ENCODE assay signal across 3 cellular contexts in the genomic region with DNA sequence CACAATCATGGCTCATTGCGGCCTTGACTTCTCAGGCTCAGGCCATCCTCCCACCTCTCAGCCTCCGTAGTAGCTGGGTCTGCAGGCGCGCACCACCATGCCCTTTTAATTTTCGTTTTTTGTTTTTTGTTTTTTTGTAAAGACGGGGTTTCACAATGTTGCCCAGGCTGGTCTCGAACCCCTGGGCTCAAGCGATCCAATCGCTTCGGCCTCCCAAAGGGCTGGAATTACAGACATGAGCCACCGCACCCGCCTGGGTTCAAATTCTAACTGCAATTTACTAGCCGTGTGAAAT.
A peak's percentile ranks its signal among the peaks of the same experiment; 100 is the strongest.
TF ChIP-seq lines count a peak whose summit lies in the region.

No MANE protein-coding gene starts in this region.

TF ChIP-seq in A549, 52 proteins besides CTCF, POLR2A, EP300 and RAD21:
- TF ChIP-seq POLR2AphosphoS2 (conservative IDR thresholded peaks at IDR 0.05; ENCODE audit: low read length): no peak
- TF ChIP-seq ZFP36 (IDR thresholded peaks at IDR 0.05; ENCODE audit: borderline replicate concordance, partially characterized antibody): no peak
- no peak for TF ChIP-seq KDM5A (IDR thresholded peaks at IDR 0.05)
- TF ChIP-seq RCOR1 (IDR thresholded peaks at IDR 0.05; ENCODE audit: low read depth, low read length): no peak
- no peak for TF ChIP-seq HOXB5 (CRISPR knock-in tag; IDR thresholded peaks at IDR 0.05)
- TF ChIP-seq ZSCAN20 (CRISPR knock-in tag; IDR thresholded peaks at IDR 0.05): no peak

TF ChIP-seq in HEK293, 187 proteins besides CTCF, POLR2A, EP300 and RAD21:
- TF ChIP-seq, protein P1, sequence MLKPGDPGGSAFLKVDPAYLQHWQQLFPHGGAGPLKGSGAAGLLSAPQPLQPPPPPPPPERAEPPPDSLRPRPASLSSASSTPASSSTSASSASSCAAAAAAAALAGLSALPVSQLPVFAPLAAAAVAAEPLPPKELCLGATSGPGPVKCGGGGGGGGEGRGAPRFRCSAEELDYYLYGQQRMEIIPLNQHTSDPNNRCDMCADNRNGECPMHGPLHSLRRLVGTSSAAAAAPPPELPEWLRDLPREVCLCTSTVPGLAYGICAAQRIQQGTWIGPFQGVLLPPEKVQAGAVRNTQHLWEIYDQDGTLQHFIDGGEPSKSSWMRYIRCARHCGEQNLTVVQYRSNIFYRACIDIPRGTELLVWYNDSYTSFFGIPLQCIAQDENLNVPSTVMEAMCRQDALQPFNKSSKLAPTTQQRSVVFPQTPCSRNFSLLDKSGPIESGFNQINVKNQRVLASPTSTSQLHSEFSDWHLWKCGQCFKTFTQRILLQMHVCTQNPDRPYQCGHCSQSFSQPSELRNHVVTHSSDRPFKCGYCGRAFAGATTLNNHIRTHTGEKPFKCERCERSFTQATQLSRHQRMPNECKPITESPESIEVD (tag by site-specific recombination; IDR thresholded peaks at IDR 0.05): no peak
- TF ChIP-seq ZBTB7A (tag by site-specific recombination; IDR thresholded peaks at IDR 0.05; ENCODE audit: low read depth) (no peak), ZNF530 (tag by site-specific recombination; IDR thresholded peaks at IDR 0.05; ENCODE audit: low read depth) (no peak), ZNF138 (tag by site-specific recombination; IDR thresholded peaks at IDR 0.05; ENCODE audit: borderline replicate concordance) (no peak), ZNF549 (tag by site-specific recombination; IDR thresholded peaks at IDR 0.05) (no peak), ZNF214 (tag by site-specific recombination; IDR thresholded peaks at IDR 0.05; ENCODE audit: borderline replicate concordance) (no peak), ZNF223 (tag by site-specific recombination; IDR thresholded peaks at IDR 0.05) (no peak), ZNF37A (tag by site-specific recombination; IDR thresholded peaks at IDR 0.05) (no peak), HOXA7 (CRISPR knock-in tag; IDR thresholded peaks at IDR 0.05; ENCODE audit: borderline replicate concordance) (no peak), ZNF837 (tag by site-specific recombination; IDR thresholded peaks at IDR 0.05) (no peak), ZNF624 (tag by site-specific recombination; IDR thresholded peaks at IDR 0.05) (no peak), ZNF324 (tag by site-specific recombination; IDR thresholded peaks at IDR 0.05) (no peak), ZNF747 (tag by site-specific recombination; IDR thresholded peaks at IDR 0.05) (no peak), ZNF157 (tag by site-specific recombination; IDR thresholded peaks at IDR 0.05) (no peak), MEIS1 (CRISPR knock-in tag; IDR thresholded peaks at IDR 0.05; ENCODE audit: borderline replicate concordance) (no peak)
- TF ChIP-seq, protein P2, sequence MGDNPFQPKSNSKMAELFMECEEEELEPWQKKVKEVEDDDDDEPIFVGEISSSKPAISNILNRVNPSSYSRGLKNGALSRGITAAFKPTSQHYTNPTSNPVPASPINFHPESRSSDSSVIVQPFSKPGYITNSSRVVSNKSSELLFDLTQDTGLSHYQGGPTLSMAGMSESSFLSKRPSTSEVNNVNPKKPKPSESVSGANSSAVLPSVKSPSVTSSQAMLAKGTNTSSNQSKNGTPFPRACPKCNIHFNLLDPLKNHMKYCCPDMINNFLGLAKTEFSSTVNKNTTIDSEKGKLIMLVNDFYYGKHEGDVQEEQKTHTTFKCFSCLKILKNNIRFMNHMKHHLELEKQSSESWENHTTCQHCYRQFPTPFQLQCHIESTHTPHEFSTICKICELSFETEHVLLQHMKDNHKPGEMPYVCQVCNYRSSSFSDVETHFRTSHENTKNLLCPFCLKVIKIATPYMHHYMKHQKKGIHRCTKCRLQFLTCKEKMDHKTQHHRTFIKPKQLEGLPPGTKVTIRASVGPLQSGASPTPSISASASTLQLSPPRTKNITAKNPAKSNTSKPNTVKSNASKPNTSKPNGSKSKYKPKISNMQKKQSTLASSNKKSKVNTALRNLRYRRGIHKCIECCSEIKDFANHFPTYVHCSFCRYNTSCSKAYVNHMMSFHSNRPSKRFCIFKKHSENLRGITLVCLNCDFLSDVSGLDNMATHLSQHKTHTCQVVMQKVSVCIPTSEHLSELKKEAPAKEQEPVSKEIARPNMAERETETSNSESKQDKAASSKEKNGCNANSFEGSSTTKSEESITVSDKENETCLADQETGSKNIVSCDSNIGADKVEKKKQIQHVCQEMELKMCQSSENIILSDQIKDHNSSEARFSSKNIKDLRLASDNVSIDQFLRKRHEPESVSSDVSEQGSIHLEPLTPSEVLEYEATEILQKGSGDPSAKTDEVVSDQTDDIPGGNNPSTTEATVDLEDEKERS (tag by site-specific recombination; IDR thresholded peaks at IDR 0.05): no peak
TF ChIP-seq in HEK293: peak in this region for 0.

TF ChIP-seq in K562, 482 proteins besides CTCF, POLR2A, EP300 and RAD21:
- TF ChIP-seq SMARCE1 (IDR thresholded peaks at IDR 0.05) (0 out of 2 replicates have a peak, but pooled peaks have one; percentile 9), TAF1 (IDR thresholded peaks at IDR 0.05; ENCODE audit: control insufficient read depth, extremely low read depth, insufficient read depth, low read length, severe bottlenecking) (peak; percentile 2), KLF16 (IDR thresholded peaks at IDR 0.05) (no peak), SMARCA5 (IDR thresholded peaks at IDR 0.05) (no peak), CEBPG (CRISPR knock-in tag; IDR thresholded peaks at IDR 0.05) (no peak), CEBPG (tag; conservative IDR thresholded peaks at IDR 0.05 in 1 of 2, IDR thresholded peaks at IDR 0.05 in 1 of 2) (0 out of 4 replicates have a peak, but pooled peaks of 1 of the 2 experiments have one; percentile 12), BACH1 (tag; IDR thresholded peaks at IDR 0.05) (no peak), STAT5A (IDR thresholded peaks at IDR 0.05; ENCODE audit: borderline replicate concordance, low read length) (no peak), NFRKB (IDR thresholded peaks at IDR 0.05; ENCODE audit: low read depth) (0 out of 2 replicates have a peak, but pooled peaks have one; percentile 32), HSF4 (CRISPR knock-in tag; IDR thresholded peaks at IDR 0.05; ENCODE audit: borderline replicate concordance) (no peak), HCFC1 (IDR thresholded peaks at IDR 0.05; ENCODE audit: low read depth, low read length) (no peak), NFATC3 (IDR thresholded peaks at IDR 0.05) (no peak), CEBPB (tag; IDR thresholded peaks at IDR 0.05) (peak; percentile 86)
- TF ChIP-seq, protein P3, sequence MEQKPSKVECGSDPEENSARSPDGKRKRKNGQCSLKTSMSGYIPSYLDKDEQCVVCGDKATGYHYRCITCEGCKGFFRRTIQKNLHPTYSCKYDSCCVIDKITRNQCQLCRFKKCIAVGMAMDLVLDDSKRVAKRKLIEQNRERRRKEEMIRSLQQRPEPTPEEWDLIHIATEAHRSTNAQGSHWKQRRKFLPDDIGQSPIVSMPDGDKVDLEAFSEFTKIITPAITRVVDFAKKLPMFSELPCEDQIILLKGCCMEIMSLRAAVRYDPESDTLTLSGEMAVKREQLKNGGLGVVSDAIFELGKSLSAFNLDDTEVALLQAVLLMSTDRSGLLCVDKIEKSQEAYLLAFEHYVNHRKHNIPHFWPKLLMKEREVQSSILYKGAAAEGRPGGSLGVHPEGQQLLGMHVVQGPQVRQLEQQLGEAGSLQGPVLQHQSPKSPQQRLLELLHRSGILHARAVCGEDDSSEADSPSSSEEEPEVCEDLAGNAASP (IDR thresholded peaks at IDR 0.05): no peak
- TF ChIP-seq, protein P4, sequence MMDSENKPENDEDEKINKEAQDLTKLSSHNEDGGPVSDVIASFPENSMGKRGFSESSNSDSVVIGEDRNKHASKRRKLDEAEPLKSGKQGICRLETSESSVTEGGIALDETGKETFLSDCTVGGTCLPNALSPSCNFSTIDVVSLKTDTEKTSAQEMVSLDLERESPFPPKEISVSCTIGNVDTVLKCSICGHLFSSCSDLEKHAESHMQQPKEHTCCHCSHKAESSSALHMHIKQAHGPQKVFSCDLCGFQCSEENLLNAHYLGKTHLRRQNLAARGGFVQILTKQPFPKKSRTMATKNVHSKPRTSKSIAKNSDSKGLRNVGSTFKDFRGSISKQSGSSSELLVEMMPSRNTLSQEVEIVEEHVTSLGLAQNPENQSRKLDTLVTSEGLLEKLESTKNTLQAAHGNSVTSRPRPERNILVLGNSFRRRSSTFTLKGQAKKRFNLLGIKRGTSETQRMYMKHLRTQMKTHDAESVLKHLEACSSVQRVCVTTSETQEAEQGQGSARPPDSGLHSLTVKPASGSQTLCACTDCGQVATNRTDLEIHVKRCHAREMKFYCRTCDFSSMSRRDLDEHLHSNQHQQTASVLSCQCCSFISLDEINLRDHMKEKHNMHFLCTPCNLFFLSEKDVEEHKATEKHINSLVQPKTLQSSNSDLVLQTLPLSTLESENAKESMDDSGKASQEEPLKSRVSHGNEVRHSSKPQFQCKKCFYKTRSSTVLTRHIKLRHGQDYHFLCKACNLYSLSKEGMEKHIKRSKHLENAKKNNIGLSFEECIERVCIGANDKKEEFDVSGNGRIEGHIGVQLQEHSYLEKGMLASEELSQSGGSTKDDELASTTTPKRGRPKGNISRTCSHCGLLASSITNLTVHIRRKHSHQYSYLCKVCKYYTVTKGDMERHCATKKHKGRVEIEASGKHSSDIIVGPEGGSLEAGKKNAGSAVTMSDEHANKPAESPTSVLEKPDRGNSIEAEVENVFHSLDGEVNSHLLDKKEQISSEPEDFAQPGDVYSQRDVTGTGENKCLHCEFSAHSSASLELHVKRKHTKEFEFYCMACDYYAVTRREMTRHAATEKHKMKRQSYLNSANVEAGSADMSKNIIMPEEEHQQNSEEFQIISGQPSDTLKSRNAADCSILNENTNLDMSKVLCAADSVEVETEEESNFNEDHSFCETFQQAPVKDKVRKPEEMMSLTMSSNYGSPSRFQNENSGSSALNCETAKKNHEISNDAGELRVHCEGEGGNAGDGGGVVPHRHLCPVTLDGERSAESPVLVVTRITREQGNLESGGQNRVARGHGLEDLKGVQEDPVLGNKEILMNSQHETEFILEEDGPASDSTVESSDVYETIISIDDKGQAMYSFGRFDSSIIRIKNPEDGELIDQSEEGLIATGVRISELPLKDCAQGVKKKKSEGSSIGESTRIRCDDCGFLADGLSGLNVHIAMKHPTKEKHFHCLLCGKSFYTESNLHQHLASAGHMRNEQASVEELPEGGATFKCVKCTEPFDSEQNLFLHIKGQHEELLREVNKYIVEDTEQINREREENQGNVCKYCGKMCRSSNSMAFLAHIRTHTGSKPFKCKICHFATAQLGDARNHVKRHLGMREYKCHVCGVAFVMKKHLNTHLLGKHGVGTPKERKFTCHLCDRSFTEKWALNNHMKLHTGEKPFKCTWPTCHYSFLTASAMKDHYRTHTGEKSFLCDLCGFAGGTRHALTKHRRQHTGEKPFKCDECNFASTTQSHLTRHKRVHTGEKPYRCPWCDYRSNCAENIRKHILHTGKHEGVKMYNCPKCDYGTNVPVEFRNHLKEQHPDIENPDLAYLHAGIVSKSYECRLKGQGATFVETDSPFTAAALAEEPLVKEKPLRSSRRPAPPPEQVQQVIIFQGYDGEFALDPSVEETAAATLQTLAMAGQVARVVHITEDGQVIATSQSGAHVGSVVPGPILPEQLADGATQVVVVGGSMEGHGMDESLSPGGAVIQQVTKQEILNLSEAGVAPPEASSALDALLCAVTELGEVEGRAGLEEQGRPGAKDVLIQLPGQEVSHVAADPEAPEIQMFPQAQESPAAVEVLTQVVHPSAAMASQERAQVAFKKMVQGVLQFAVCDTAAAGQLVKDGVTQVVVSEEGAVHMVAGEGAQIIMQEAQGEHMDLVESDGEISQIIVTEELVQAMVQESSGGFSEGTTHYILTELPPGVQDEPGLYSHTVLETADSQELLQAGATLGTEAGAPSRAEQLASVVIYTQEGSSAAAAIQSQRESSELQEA (IDR thresholded peaks at IDR 0.05; ENCODE audit: low read depth): 0 out of 2 replicates have a peak, but pooled peaks have one; percentile 36
- TF ChIP-seq, protein P5, sequence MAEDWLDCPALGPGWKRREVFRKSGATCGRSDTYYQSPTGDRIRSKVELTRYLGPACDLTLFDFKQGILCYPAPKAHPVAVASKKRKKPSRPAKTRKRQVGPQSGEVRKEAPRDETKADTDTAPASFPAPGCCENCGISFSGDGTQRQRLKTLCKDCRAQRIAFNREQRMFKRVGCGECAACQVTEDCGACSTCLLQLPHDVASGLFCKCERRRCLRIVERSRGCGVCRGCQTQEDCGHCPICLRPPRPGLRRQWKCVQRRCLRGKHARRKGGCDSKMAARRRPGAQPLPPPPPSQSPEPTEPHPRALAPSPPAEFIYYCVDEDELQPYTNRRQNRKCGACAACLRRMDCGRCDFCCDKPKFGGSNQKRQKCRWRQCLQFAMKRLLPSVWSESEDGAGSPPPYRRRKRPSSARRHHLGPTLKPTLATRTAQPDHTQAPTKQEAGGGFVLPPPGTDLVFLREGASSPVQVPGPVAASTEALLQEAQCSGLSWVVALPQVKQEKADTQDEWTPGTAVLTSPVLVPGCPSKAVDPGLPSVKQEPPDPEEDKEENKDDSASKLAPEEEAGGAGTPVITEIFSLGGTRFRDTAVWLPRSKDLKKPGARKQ (CRISPR knock-in tag; IDR thresholded peaks at IDR 0.05): 0 out of 2 replicates have a peak, but pooled peaks have one; percentile 70
- TF ChIP-seq, protein P6, sequence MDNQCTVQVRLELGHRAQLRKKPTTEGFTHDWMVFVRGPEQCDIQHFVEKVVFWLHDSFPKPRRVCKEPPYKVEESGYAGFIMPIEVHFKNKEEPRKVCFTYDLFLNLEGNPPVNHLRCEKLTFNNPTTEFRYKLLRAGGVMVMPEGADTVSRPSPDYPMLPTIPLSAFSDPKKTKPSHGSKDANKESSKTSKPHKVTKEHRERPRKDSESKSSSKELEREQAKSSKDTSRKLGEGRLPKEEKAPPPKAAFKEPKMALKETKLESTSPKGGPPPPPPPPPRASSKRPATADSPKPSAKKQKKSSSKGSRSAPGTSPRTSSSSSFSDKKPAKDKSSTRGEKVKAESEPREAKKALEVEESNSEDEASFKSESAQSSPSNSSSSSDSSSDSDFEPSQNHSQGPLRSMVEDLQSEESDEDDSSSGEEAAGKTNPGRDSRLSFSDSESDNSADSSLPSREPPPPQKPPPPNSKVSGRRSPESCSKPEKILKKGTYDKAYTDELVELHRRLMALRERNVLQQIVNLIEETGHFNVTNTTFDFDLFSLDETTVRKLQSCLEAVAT (IDR thresholded peaks at IDR 0.05): 0 out of 4 replicates have a peak, but pooled peaks of 1 of the 2 experiments have one; percentile 48
